In genomic region chr1:3483801-3484444, GRCh38 we compare ENCODE assay signal across 1 cellular context.
TF ChIP-seq lines count a peak whose summit lies in the region.

No MANE protein-coding gene starts in this region.

TF ChIP-seq in liver, 16 proteins besides CTCF, POLR2A, EP300 and RAD21 (continued from another document):
- TF ChIP-seq REST (IDR thresholded peaks at IDR 0.05): no peak
